ENCODE assay signal across 8 cellular contexts in genomic region chr17:37489197-37490001, GRCh38. TPM values are rescaled to one million over a fixed set of nuclear protein-coding genes. Genes with fewer than 3 reads are reported as not detected.
DNase-seq lines count a peak whose midpoint lies in the region; ATAC-seq and TF ChIP-seq lines count a peak whose summit lies in the region.

Gene DUSP14 (plus strand): TSS chr17:37489891. CDS start chr17:37512273, 22,382 bp downstream.

- ATAC-seq in GM19452 (IDR thresholded peaks at IDR 0.05; ENCODE audit: unreplicated experiment): peak; percentile 59

- intact Hi-C loops in OCI-LY7 (cut with micrococcal nuclease; ENCODE audit: unreplicated experiment): loop anchor here (1.0 to 5.0 kb wide), 3 partner anchors 83 to 132 kb away; partner anchors contain the start of genes ACACA, SYNRG and TADA2A

- H3K9me3 ChIP-seq in OCI-LY7 (ENCODE audit: low read length) (no peaks in the 10 kb centered on the region), mucosa of stomach (ENCODE audit: control insufficient read depth, low read length) (no peaks in the 10 kb centered on the region)

- TF ChIP-seq CTCF in OCI-LY7 (conservative IDR thresholded peaks at IDR 0.05; ENCODE audit: low read length): peak; percentile 59

- H3K4me2 ChIP-seq in OCI-LY7 (ENCODE audit: low read length): peak within 1 kb of the TSS; percentile 85

- H4K20me1 ChIP-seq in OCI-LY7 (ENCODE audit: insufficient read depth, low read length): peaks cover 11% of the 10 kb centered on the region; the same call in 1 of the 2 replicates

- no peak for TF ChIP-seq POLR2A in erythroblast (IDR thresholded peaks at IDR 0.05; ENCODE audit: low read length)

- CTCF ChIA-PET in OCI-LY7 (lab: Charles Lee; ENCODE audit: unreplicated experiment): no interaction called here

- H3K9ac ChIP-seq in mucosa of stomach (ENCODE audit: low read length): peak within 1 kb of the TSS; percentile 62

- BruUV-seq in OCI-LY7 (replicated peaks; lab: Mats Ljungman, UMichigan): no TSS peak

- peak; percentile 49 for DNase-seq in CMK (ENCODE audit: low read depth)
- peak; percentile 95 for DNase-seq in HT-29 (ENCODE audit: low spot score)
- DNase-seq in OCI-LY7 (ENCODE audit: low spot score): peak; percentile 91
- peak; percentile 87 for DNase-seq in activated T-cell treated with anti-CD3 and anti-CD28 coated beads, Interleukin-2, amount 50 U/mL, for 1 hour
- DNase-seq in erythroblast (lab: John Stamatoyannopoulos, UW): peak; percentile 85 to 90
- peak; percentile 84 for DNase-seq in stimulated activated CD8-positive, alpha-beta memory T cell treated with anti-CD3 and anti-CD28 coated beads, Interleukin-4, amount 100 ng/mL, for 48 hours

- H3K4me3 ChIP-seq in OCI-LY7 (ENCODE audit: low read depth, low read length, poor library complexity, severe bottlenecking) (peak within 1 kb of the TSS; percentile 88), mucosa of stomach (ENCODE audit: low read length) (peak within 1 kb of the TSS; percentile 69)

- no peaks in the 10 kb centered on the region for H3K9me2 ChIP-seq in OCI-LY7 (ENCODE audit: insufficient read depth, low read length)

- POLR2A ChIA-PET in OCI-LY7 (lab: Charles Lee): no interaction called here

- peak within 1 kb of the TSS; percentile 68 for H2AFZ ChIP-seq in OCI-LY7 (ENCODE audit: low read length)

- H3K4me1 ChIP-seq in OCI-LY7 (ENCODE audit: insufficient read depth, low read length, poor library complexity, severe bottlenecking) (peaks cover 41% of the 10 kb centered on the region), mucosa of stomach (ENCODE audit: control insufficient read depth, insufficient read depth, low read length) (peaks cover 8% of the 10 kb centered on the region)

- H3K36me3 ChIP-seq in OCI-LY7 (ENCODE audit: insufficient read depth, low read length) (peaks cover 6% of the 10 kb centered on the region; the same call in 1 of the 2 replicates), mucosa of stomach (ENCODE audit: control insufficient read depth, insufficient read depth, low read length) (no peaks in the 10 kb centered on the region)

- H3K27ac ChIP-seq in OCI-LY7 (ENCODE audit: low read depth, low read length, poor library complexity, severe bottlenecking): peak within 1 kb of the TSS; percentile 51

- H3K79me2 ChIP-seq in OCI-LY7 (ENCODE audit: insufficient read depth, low read depth, low read length): peaks cover 33% of the 10 kb centered on the region

- H3K27me3 ChIP-seq in mucosa of stomach (ENCODE audit: control insufficient read depth, insufficient read depth, low read length): no peaks in the 10 kb centered on the region

RNA-seq across cellular contexts. Expression of gene DUSP14, which starts in this region (rescaled TPM):
- 64.2 and 71.4 TPM in 2 replicates for total RNA-seq in HT-29 (2014; rRNA removed; shearing (Covaris generic))
- 21.2 and 21.5 TPM in 2 replicates for total RNA-seq in OCI-LY7 (2014; rRNA removed; shearing (Covaris generic))
- total RNA-seq in OCI-LY7 (2022): 11.0 and 12.2 TPM in 2 replicates

Comparison
In these comparisons a context has a peak if more than half of its experiments do, and no peak if none do; other contexts are left out.
1. Peak in every context shown above with its lines: DNase-seq, ATAC-seq, H3K4me3 ChIP-seq and H3K27ac ChIP-seq.